Comparison of ENCODE assay signal across 11 cellular contexts in the genomic region with DNA sequence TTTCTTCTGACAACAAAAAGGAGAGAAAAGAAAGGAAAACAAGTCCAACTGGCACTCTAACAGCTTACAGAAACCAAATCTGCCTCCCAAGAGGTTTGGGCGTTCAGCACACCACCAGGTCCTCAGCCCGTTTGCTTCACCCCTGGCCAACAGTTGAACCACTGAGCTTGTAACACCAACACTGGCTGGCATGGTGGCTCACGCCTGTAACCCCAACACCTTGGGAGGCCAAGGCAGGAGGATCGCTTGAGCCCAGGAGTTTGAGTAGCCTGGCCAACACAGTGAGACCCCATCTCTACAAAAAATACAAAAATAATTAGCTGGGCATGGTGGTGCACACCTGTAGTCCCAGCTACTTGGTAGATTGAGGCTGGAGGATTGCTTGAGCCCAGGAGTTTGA. TPM values are rescaled to one million over a fixed set of nuclear protein-coding genes. Genes with fewer than 3 reads are reported as not detected.
A peak's percentile ranks its signal among the peaks of the same experiment; 100 is the strongest.
DNase-seq lines count a peak whose midpoint lies in the region; ATAC-seq and TF ChIP-seq lines count a peak whose summit lies in the region.
"Had no signal": no experiment of that assay in that cellular context is flagged by ENCODE, and none has a peak within 500 bp of the region (broad histone marks: within the 10 kb centered on the region; RNA-seq: fewer than 3 reads in every experiment).

No MANE protein-coding gene starts in this region.

- H3K9me3 ChIP-seq in RWPE2 (ENCODE audit: severe bottlenecking): no peaks in the 10 kb centered on the region
- H3K9me3 ChIP-seq in gastroesophageal sphincter: no peaks in the 10 kb centered on the region

- H3K27me3 ChIP-seq in RWPE2 (ENCODE audit: insufficient read depth, poor library complexity, severe bottlenecking): no peaks in the 10 kb centered on the region
- H3K27me3 ChIP-seq in gastroesophageal sphincter: no peaks in the 10 kb centered on the region
- H3K27me3 ChIP-seq: brain microvascular endothelial cell had no signal

- ATAC-seq in RWPE2 (ENCODE audit: low read depth): no peak
- ATAC-seq in stimulated activated naive B cell treated with anti-CD40 and anti-IgM and Interleukin-4, amounts not matched to agents 10 μg/mL and 1 μg/mL and 100 μg/mL, for 72 hours (replicated peaks): peak in 1 of 2 donors; percentile 18
- ATAC-seq in gastroesophageal sphincter: no peak
- ATAC-seq in GM18520 (IDR thresholded peaks at IDR 0.05; ENCODE audit: unreplicated experiment): no peak

- H3K4me3 ChIP-seq in RWPE2 (ENCODE audit: severe bottlenecking) (no peak overlapping the region), gastroesophageal sphincter (no peak overlapping the region)

- TF ChIP-seq CTCF in RWPE2 (IDR thresholded peaks at IDR 0.05; ENCODE audit: poor library complexity, severe bottlenecking): no peak
- TF ChIP-seq CTCF in gastroesophageal sphincter (IDR thresholded peaks at IDR 0.05): no peak

- no peaks in the 10 kb centered on the region for H3K9me3 Mint-ChIP-seq in activated CD4-positive, alpha-beta T cell treated with anti-CD3 and anti-CD28 coated beads, Interleukin-2, amount 10 ng/mL, durations not matched to agents 7 days and 5 days
- no peaks in the 10 kb centered on the region for H3K9me3 Mint-ChIP-seq in stimulated activated naive B cell treated with anti-CD40 and anti-IgM and Interleukin-4, amounts not matched to agents 10 μg/mL and 1 μg/mL and 100 μg/mL, for 72 hours

- POLR2A ChIA-PET in activated CD4-positive, alpha-beta T cell treated with anti-CD3 and anti-CD28 coated beads, Interleukin-2, amount 10 ng/mL, durations not matched to agents 7 days and 5 days (lab: Charles Lee): interaction anchor here (0.6 to 1.5 kb wide), 5 partner anchors 9 to 48 kb away, joined by 3 to 5 read pairs (median 3); no protein-coding TSS in a partner anchor

- H3K4me1 ChIP-seq in RWPE2 (ENCODE audit: insufficient read depth, poor library complexity, severe bottlenecking): peaks cover 59% of the 10 kb centered on the region
- peaks cover 0 to 26% (median 3%) of the 10 kb centered on the region in 3 donors for H3K4me1 ChIP-seq in gastroesophageal sphincter

- H3K4me3 Mint-ChIP-seq in activated CD4-positive, alpha-beta T cell treated with anti-CD3 and anti-CD28 coated beads, Interleukin-2, amount 10 ng/mL, durations not matched to agents 7 days and 5 days: peak overlapping the region; percentile 59
- peak overlapping the region; percentile 68 to 76 for H3K4me3 Mint-ChIP-seq in stimulated activated naive B cell treated with anti-CD40 and anti-IgM and Interleukin-4, amounts not matched to agents 10 μg/mL and 1 μg/mL and 100 μg/mL, for 72 hours

- H3K27ac ChIP-seq in RWPE2 (ENCODE audit: poor library complexity, severe bottlenecking) (peak overlapping the region; percentile 89), gastroesophageal sphincter (no peak overlapping the region)
- H3K27ac ChIP-seq: brain microvascular endothelial cell had no signal

- peaks cover 55% of the 10 kb centered on the region for H3K36me3 Mint-ChIP-seq in activated CD4-positive, alpha-beta T cell treated with anti-CD3 and anti-CD28 coated beads, Interleukin-2, amount 10 ng/mL, durations not matched to agents 7 days and 5 days (ENCODE audit: low read depth)
- peaks cover 23 to 48% of the 10 kb centered on the region in 2 donors for H3K36me3 Mint-ChIP-seq in stimulated activated naive B cell treated with anti-CD40 and anti-IgM and Interleukin-4, amounts not matched to agents 10 μg/mL and 1 μg/mL and 100 μg/mL, for 72 hours

- DNase-seq in activated CD4-positive, alpha-beta T cell treated with anti-CD3 and anti-CD28 coated beads, Interleukin-2, amount 10 ng/mL, durations not matched to agents 7 days and 5 days: no peak
- DNase-seq in activated CD4-positive, alpha-beta T cell treated with anti-CD3 and anti-CD28 coated beads for 48 hours: no peak
- no peak for DNase-seq in RWPE2 (ENCODE audit: low spot score)
- DNase-seq in erythroblast (lab: John Stamatoyannopoulos, UW): peak; percentile 27 to 32
- DNase-seq in stimulated activated naive B cell treated with anti-CD40 and anti-IgM and Interleukin-4, amounts not matched to agents 10 μg/mL and 1 μg/mL and 100 μg/mL, for 72 hours: no peak
- DNase-seq in iPS-NIHi7 (ENCODE audit: extremely low spot score): no peak
- DNase-seq: brain microvascular endothelial cell, kidney, NCI-H187 treated with DMSO at 0.1 percent for 48 hours had no signal

- CTCF ChIA-PET in activated CD4-positive, alpha-beta T cell treated with anti-CD3 and anti-CD28 coated beads, Interleukin-2, amount 10 ng/mL, durations not matched to agents 7 days and 5 days (lab: Charles Lee): interaction anchor here (0.8 to 8.0 kb wide), 12 partner anchors 11 to 81 kb away, joined by 3 to 64 read pairs (median 6); partner anchors contain the start of gene CCDC88C

- 40% methylated on average over 1 of the region's 4 CpGs; no CpG with 5 or more reads in 1 of the 2 donors for WGBS in gastroesophageal sphincter (ENCODE audit: low coverage in 1 of 2), 2 donors

- TF ChIP-seq POLR2A in erythroblast (IDR thresholded peaks at IDR 0.05; ENCODE audit: low read length): no peak
- no peak for TF ChIP-seq POLR2A in gastroesophageal sphincter (IDR thresholded peaks at IDR 0.05)

- peaks cover 95% of the 10 kb centered on the region for H3K4me1 Mint-ChIP-seq in activated CD4-positive, alpha-beta T cell treated with anti-CD3 and anti-CD28 coated beads, Interleukin-2, amount 10 ng/mL, durations not matched to agents 7 days and 5 days
- peaks cover 67 to 95% of the 10 kb centered on the region in 2 donors for H3K4me1 Mint-ChIP-seq in stimulated activated naive B cell treated with anti-CD40 and anti-IgM and Interleukin-4, amounts not matched to agents 10 μg/mL and 1 μg/mL and 100 μg/mL, for 72 hours

- no peak for TF ChIP-seq EP300 in gastroesophageal sphincter (IDR thresholded peaks at IDR 0.05)

- peak overlapping the region; percentile 85 for H3K27ac Mint-ChIP-seq in activated CD4-positive, alpha-beta T cell treated with anti-CD3 and anti-CD28 coated beads, Interleukin-2, amount 10 ng/mL, durations not matched to agents 7 days and 5 days
- peak overlapping the region; percentile 86 for H3K27ac Mint-ChIP-seq in stimulated activated naive B cell treated with anti-CD40 and anti-IgM and Interleukin-4, amounts not matched to agents 10 μg/mL and 1 μg/mL and 100 μg/mL, for 72 hours

- H3K27me3 Mint-ChIP-seq in activated CD4-positive, alpha-beta T cell treated with anti-CD3 and anti-CD28 coated beads, Interleukin-2, amount 10 ng/mL, durations not matched to agents 7 days and 5 days: no peaks in the 10 kb centered on the region
- H3K27me3 Mint-ChIP-seq in stimulated activated naive B cell treated with anti-CD40 and anti-IgM and Interleukin-4, amounts not matched to agents 10 μg/mL and 1 μg/mL and 100 μg/mL, for 72 hours: no peaks in the 10 kb centered on the region

- H3K36me3 ChIP-seq in RWPE2 (ENCODE audit: low read depth) (no peaks in the 10 kb centered on the region), gastroesophageal sphincter (no peaks in the 10 kb centered on the region)
- H3K36me3 ChIP-seq: brain microvascular endothelial cell had no signal

RNA-seq across cellular contexts. Expression of gene CCDC88C, which starts 19.4 kb away (rescaled TPM):
- 100 to 1,000 TPM; 187 to 193 TPM for total RNA-seq in activated CD4-positive, alpha-beta T cell treated with anti-CD3 and anti-CD28 coated beads, Interleukin-2, amount 10 ng/mL, durations not matched to agents 7 days and 5 days
- 10 to 100 TPM in 1 of 4 donors, 1 to 10 TPM in 3; 2.0 to 10.1 (median 4.9) TPM for total RNA-seq in gastroesophageal sphincter

Comparison
In these comparisons a context has a peak if more than half of its experiments do, and no peak if none do; other contexts are left out.
1. DNase-seq: peak in erythroblast (2 of 2); none in activated CD4-positive, alpha-beta T cell treated with anti-CD3 and anti-CD28 coated beads, Interleukin-2, amount 10 ng/mL, durations not matched to agents 7 days and 5 days (single experiment), activated CD4-positive, alpha-beta T cell treated with anti-CD3 and anti-CD28 coated beads for 48 hours (single experiment), RWPE2 (single experiment), stimulated activated naive B cell treated with anti-CD40 and anti-IgM and Interleukin-4, amounts not matched to agents 10 μg/mL and 1 μg/mL and 100 μg/mL, for 72 hours (single experiment) and iPS-NIHi7 (single experiment).
2. RNA of gene CCDC88C, which starts 19.4 kb away (total RNA-seq): 187 to 193 TPM in activated CD4-positive, alpha-beta T cell treated with anti-CD3 and anti-CD28 coated beads, Interleukin-2, amount 10 ng/mL, durations not matched to agents 7 days and 5 days; 2.0 to 10.1 TPM in gastroesophageal sphincter; every median in the first group is over 10 times any median in the second.